In genomic region chr1:179794669-179795068, GRCh38 we compare ENCODE assay signal across 1 cellular context.
TF ChIP-seq lines count a peak whose summit lies in the region.

No MANE protein-coding gene starts in this region.

TF ChIP-seq in K562, 482 proteins besides CTCF, POLR2A, EP300 and RAD21 (continued from another document):
- TF ChIP-seq TEAD4 (IDR thresholded peaks at IDR 0.05; ENCODE audit: low read length) (peak; percentile 51), TEAD4 (CRISPR knock-in tag; IDR thresholded peaks at IDR 0.05; ENCODE audit: borderline replicate concordance) (no peak), DLX4 (CRISPR knock-in tag; IDR thresholded peaks at IDR 0.05) (no peak), SPI1 (IDR thresholded peaks at IDR 0.05; ENCODE audit: borderline replicate concordance, low read depth, low read length) (peak; percentile 17; the same call in 1 of the 2 replicates)
